27 cellular contexts compared by ENCODE assay signal in genomic region chr9:130394320-130394719, GRCh38.
"Had no signal": no experiment of that assay in that cellular context is flagged by ENCODE, and none has a peak within 500 bp of the region (broad histone marks: within the 10 kb centered on the region; RNA-seq: fewer than 3 reads in every experiment).

No MANE protein-coding gene starts in this region.

- H3K36me3 Mint-ChIP-seq: stimulated activated effector memory CD8-positive, alpha-beta T cell treated with anti-CD3 and anti-CD28 coated beads, Interleukin-12 subunit alpha, Interleukin-12 subunit beta, amount 100 ng/mL, for 72 hours; stimulated activated memory B cell treated with anti-CD40 and anti-IgM and Interleukin-4, amounts not matched to agents 10 μg/mL and 1 μg/mL and 100 μg/mL, for 72 hours; stimulated activated naive B cell treated with anti-CD40 and anti-IgM and Interleukin-4, amounts not matched to agents 10 μg/mL and 1 μg/mL and 100 μg/mL, for 72 hours; type B pancreatic cell had no signal

- ATAC-seq: stimulated activated effector memory CD8-positive, alpha-beta T cell treated with anti-CD3 and anti-CD28 coated beads, Interleukin-12 subunit alpha, Interleukin-12 subunit beta, amount 100 ng/mL, for 72 hours; stimulated activated memory B cell treated with anti-CD40 and anti-IgM and Interleukin-4, amounts not matched to agents 10 μg/mL and 1 μg/mL and 100 μg/mL, for 72 hours; stimulated activated naive B cell treated with anti-CD40 and anti-IgM and Interleukin-4, amounts not matched to agents 10 μg/mL and 1 μg/mL and 100 μg/mL, for 72 hours; upper lobe of right lung had no signal

- H3K4me3 ChIP-seq: stomach, suprapubic skin, testis, thoracic aorta, thyroid gland, tibial artery, tibial nerve, transverse colon, upper lobe of left lung, upper lobe of right lung, uterus, vagina had no signal

- H3K27ac Mint-ChIP-seq: stimulated activated effector memory CD8-positive, alpha-beta T cell treated with anti-CD3 and anti-CD28 coated beads, Interleukin-12 subunit alpha, Interleukin-12 subunit beta, amount 100 ng/mL, for 72 hours; stimulated activated memory B cell treated with anti-CD40 and anti-IgM and Interleukin-4, amounts not matched to agents 10 μg/mL and 1 μg/mL and 100 μg/mL, for 72 hours; stimulated activated naive B cell treated with anti-CD40 and anti-IgM and Interleukin-4, amounts not matched to agents 10 μg/mL and 1 μg/mL and 100 μg/mL, for 72 hours; stimulated activated naive CD8-positive, alpha-beta T cell treated with anti-CD3 and anti-CD28 coated beads, Interleukin-15, Interleukin-2, amounts not matched to agents 100 ng/mL and 50 ng/mL, for 24 hours; type B pancreatic cell had no signal

- H3K27ac ChIP-seq: stomach, suprapubic skin, testis, thoracic aorta, thyroid gland, tibial artery, tibial nerve, transverse colon, upper lobe of left lung, upper lobe of right lung, uterus, vagina had no signal

- DNase-seq: stimulated activated CD4-positive, alpha-beta T cell treated with anti-CD3 and anti-CD28 coated beads, Interleukin-2, amount 100 ng/mL, for 24 hours; stimulated activated CD4-positive, alpha-beta T cell treated with anti-CD3 and anti-CD28 coated beads, Interleukin-2, amount 100 ng/mL, for 48 hours; stimulated activated CD4-positive, alpha-beta T cell treated with anti-CD3 and anti-CD28 coated beads, Interleukin-4, amount 100 ng/mL, for 1 hour; stimulated activated CD4-positive, alpha-beta T cell treated with anti-CD3 and anti-CD28 coated beads, Interleukin-4, amount 100 ng/mL, for 24 hours; stimulated activated CD4-positive, alpha-beta T cell treated with anti-CD3 and anti-CD28 coated beads, Interleukin-4, amount 100 ng/mL, for 4 hours; stimulated activated CD8-positive, alpha-beta memory T cell treated with anti-CD3 and anti-CD28 coated beads, Interleukin-4, amount 100 ng/mL, for 48 hours; stimulated activated naive B cell treated with anti-CD40 and anti-IgM and Interleukin-4, amounts not matched to agents 10 μg/mL and 1 μg/mL and 100 μg/mL, for 72 hours; stimulated activated naive CD4-positive, alpha-beta T cell; stimulated activated naive CD4-positive, alpha-beta T cell treated with Interleukin-2 at 50 U/mL for 16 hours; stomach; substantia nigra; testis; thyroid gland; tibial artery; transverse colon; trophoblast cell; upper lobe of right lung; uterus had no signal

- H3K4me1 ChIP-seq: stomach, suprapubic skin, testis, thyroid gland, tibial artery, tibial nerve, upper lobe of left lung, upper lobe of right lung, uterus, vagina had no signal

- H3K27me3 Mint-ChIP-seq: type B pancreatic cell had no signal

- H3K9me3 ChIP-seq: stomach, suprapubic skin, testis, thoracic aorta, thyroid gland, tibial artery, transverse colon, upper lobe of left lung, upper lobe of right lung, uterus, vagina had no signal

- H3K36me3 ChIP-seq: suprapubic skin, thoracic aorta, thyroid gland, tibial nerve, transverse colon, upper lobe of left lung, upper lobe of right lung, uterus, vagina had no signal

- H3K9me3 Mint-ChIP-seq: stimulated activated effector memory CD8-positive, alpha-beta T cell treated with anti-CD3 and anti-CD28 coated beads, Interleukin-12 subunit alpha, Interleukin-12 subunit beta, amount 100 ng/mL, for 72 hours; stimulated activated memory B cell treated with anti-CD40 and anti-IgM and Interleukin-4, amounts not matched to agents 10 μg/mL and 1 μg/mL and 100 μg/mL, for 72 hours; stimulated activated naive CD8-positive, alpha-beta T cell treated with anti-CD3 and anti-CD28 coated beads, Interleukin-15, Interleukin-2, amounts not matched to agents 100 ng/mL and 50 ng/mL, for 24 hours; type B pancreatic cell had no signal

- H3K4me1 Mint-ChIP-seq: stimulated activated effector memory CD8-positive, alpha-beta T cell treated with anti-CD3 and anti-CD28 coated beads, Interleukin-12 subunit alpha, Interleukin-12 subunit beta, amount 100 ng/mL, for 72 hours; stimulated activated memory B cell treated with anti-CD40 and anti-IgM and Interleukin-4, amounts not matched to agents 10 μg/mL and 1 μg/mL and 100 μg/mL, for 72 hours; stimulated activated naive B cell treated with anti-CD40 and anti-IgM and Interleukin-4, amounts not matched to agents 10 μg/mL and 1 μg/mL and 100 μg/mL, for 72 hours had no signal

- H3K27me3 ChIP-seq: testis, thyroid gland, tibial nerve, transverse colon, upper lobe of left lung, upper lobe of right lung, uterus, vagina had no signal

- H3K4me3 Mint-ChIP-seq: stimulated activated effector memory CD8-positive, alpha-beta T cell treated with anti-CD3 and anti-CD28 coated beads, Interleukin-12 subunit alpha, Interleukin-12 subunit beta, amount 100 ng/mL, for 72 hours; stimulated activated memory B cell treated with anti-CD40 and anti-IgM and Interleukin-4, amounts not matched to agents 10 μg/mL and 1 μg/mL and 100 μg/mL, for 72 hours; stimulated activated naive B cell treated with anti-CD40 and anti-IgM and Interleukin-4, amounts not matched to agents 10 μg/mL and 1 μg/mL and 100 μg/mL, for 72 hours; stimulated activated naive CD8-positive, alpha-beta T cell treated with anti-CD3 and anti-CD28 coated beads, Interleukin-15, Interleukin-2, amounts not matched to agents 100 ng/mL and 50 ng/mL, for 24 hours; type B pancreatic cell had no signal
